1 cellular context compared by ENCODE assay signal in the genomic region with DNA sequence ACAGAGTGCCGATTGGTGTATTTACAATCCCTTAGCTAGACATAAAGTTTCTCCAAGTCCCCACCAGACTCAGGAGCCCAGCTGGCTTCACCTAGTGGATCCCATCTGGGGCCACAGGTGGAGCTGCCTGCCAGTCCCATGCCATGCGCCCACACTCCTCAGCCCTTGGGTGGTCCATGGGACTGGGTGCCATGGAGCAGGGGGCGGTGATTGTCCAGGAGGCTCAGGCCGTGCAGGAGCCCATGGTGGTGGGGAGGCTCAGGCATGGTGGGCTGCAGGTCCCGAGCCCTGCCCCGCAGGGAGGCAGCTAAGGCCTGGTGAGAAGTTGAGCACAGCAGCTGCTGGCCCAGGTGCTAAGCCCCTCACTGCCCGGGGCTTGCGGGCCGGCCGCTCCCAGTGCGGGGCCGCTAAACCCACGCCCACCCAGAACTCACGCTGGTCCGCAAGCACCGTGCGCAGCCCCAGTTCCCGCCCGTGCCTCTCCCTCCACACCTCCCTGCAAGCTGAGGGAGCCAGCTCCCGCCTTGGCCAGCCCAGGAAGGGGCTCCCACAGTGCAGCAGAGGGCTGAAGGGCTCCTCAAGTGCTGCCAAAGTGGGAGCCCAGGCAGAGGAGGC. TPM values are rescaled to one million over a fixed set of nuclear protein-coding genes. Genes with fewer than 3 reads are reported as not detected.
"Had no signal": no experiment of that assay in that cellular context is flagged by ENCODE, and none has a peak within 500 bp of the region (broad histone marks: within the 10 kb centered on the region; RNA-seq: fewer than 3 reads in every experiment).

No MANE protein-coding gene starts in this region.

RNA-seq across cellular contexts. Expression of gene GNG4, which starts 55.2 kb away (rescaled TPM):
- polyA plus RNA-seq: IgD-negative memory B cell had no signal
